In genomic region chr17:32927201-32927723, GRCh38 we compare ENCODE assay signal across 1 cellular context.
TF ChIP-seq lines count a peak whose summit lies in the region.

No MANE protein-coding gene starts in this region.

TF ChIP-seq in HepG2, 621 proteins besides CTCF, POLR2A, EP300 and RAD21 (continued from another document and continues in another):
- no peak for TF ChIP-seq MTERF4 (CRISPR knock-in tag; IDR thresholded peaks at IDR 0.05)
- TF ChIP-seq ZNF629 (CRISPR knock-in tag; conservative IDR thresholded peaks at IDR 0.05): no peak
- TF ChIP-seq MXD4 (CRISPR knock-in tag; IDR thresholded peaks at IDR 0.05): no peak
- TF ChIP-seq PHF20 (CRISPR knock-in tag; IDR thresholded peaks at IDR 0.05): no peak; the same call in 1 of the 2 replicates
- TF ChIP-seq NFATC3 (CRISPR knock-in tag; IDR thresholded peaks at IDR 0.05): no peak
- TF ChIP-seq ASH2L (IDR thresholded peaks at IDR 0.05; ENCODE audit: insufficient read length, low read depth, low read length): no peak
- TF ChIP-seq POLR2AphosphoS2 (IDR thresholded peaks at IDR 0.05; ENCODE audit: low read depth, low read length): no peak
- no peak for TF ChIP-seq HMG20B (CRISPR knock-in tag; conservative IDR thresholded peaks at IDR 0.05)
- TF ChIP-seq SP4 (CRISPR knock-in tag; IDR thresholded peaks at IDR 0.05): peak; percentile 64; the same call in 1 of the 2 replicates
- no peak for TF ChIP-seq ZNF607 (CRISPR knock-in tag; IDR thresholded peaks at IDR 0.05; ENCODE audit: borderline replicate concordance)
- TF ChIP-seq PLRG1 (conservative IDR thresholded peaks at IDR 0.05): no peak
- no peak for TF ChIP-seq ZNF574 (CRISPR knock-in tag; IDR thresholded peaks at IDR 0.05)
- TF ChIP-seq HMGXB4 (CRISPR knock-in tag; IDR thresholded peaks at IDR 0.05; ENCODE audit: borderline replicate concordance in 1 of 2, low read depth in 1 of 2): peak; percentile 44; a peak in 1 of 4 replicates
- TF ChIP-seq REXO4 (CRISPR knock-in tag; IDR thresholded peaks at IDR 0.05; ENCODE audit: borderline replicate concordance): no peak
- no peak for TF ChIP-seq PREB (CRISPR knock-in tag; IDR thresholded peaks at IDR 0.05)
- TF ChIP-seq ZNF367 (CRISPR knock-in tag; IDR thresholded peaks at IDR 0.05; ENCODE audit: borderline replicate concordance): no peak
- no peak for TF ChIP-seq CHD2 (IDR thresholded peaks at IDR 0.05; ENCODE audit: low read depth, low read length)
- no peak for TF ChIP-seq RBM22 (optimal IDR thresholded peaks at IDR 0.05; ENCODE audit: low read length)
- TF ChIP-seq HNRNPK (IDR thresholded peaks at IDR 0.05; ENCODE audit: low read depth, low read length, poor library complexity, severe bottlenecking): no peak
- no peak; the same call in 1 of the 2 replicates for TF ChIP-seq GFI1 (CRISPR knock-in tag; IDR thresholded peaks at IDR 0.05; ENCODE audit: borderline replicate concordance)
- no peak for TF ChIP-seq ZNF18 (CRISPR knock-in tag; IDR thresholded peaks at IDR 0.05; ENCODE audit: insufficient replicate concordance)
- no peak for TF ChIP-seq ZNF562 (CRISPR knock-in tag; IDR thresholded peaks at IDR 0.05; ENCODE audit: borderline replicate concordance)
- TF ChIP-seq GPBP1L1 (CRISPR knock-in tag; IDR thresholded peaks at IDR 0.05): no peak
- TF ChIP-seq MTA3 (CRISPR knock-in tag; IDR thresholded peaks at IDR 0.05): no peak
- TF ChIP-seq YEATS2 (CRISPR knock-in tag; IDR thresholded peaks at IDR 0.05; ENCODE audit: borderline replicate concordance): no peak; the same call in 1 of the 2 replicates
- no peak for TF ChIP-seq ZNF816 (CRISPR knock-in tag; IDR thresholded peaks at IDR 0.05; ENCODE audit: borderline replicate concordance)
- TF ChIP-seq KDM5B (CRISPR knock-in tag; IDR thresholded peaks at IDR 0.05; ENCODE audit: borderline replicate concordance): peak; percentile 69; the same call in 1 of the 2 replicates
- TF ChIP-seq TIGD3 (CRISPR knock-in tag; IDR thresholded peaks at IDR 0.05; ENCODE audit: borderline replicate concordance): no peak
- peak; percentile 70; the same call in 1 of the 2 replicates for TF ChIP-seq ESRRA (CRISPR knock-in tag; IDR thresholded peaks at IDR 0.05; ENCODE audit: low read depth)
- no peak for TF ChIP-seq ZSCAN12 (CRISPR knock-in tag; IDR thresholded peaks at IDR 0.05)
- TF ChIP-seq ZNF737 (CRISPR knock-in tag; IDR thresholded peaks at IDR 0.05; ENCODE audit: borderline replicate concordance): no peak
- TF ChIP-seq IRF1 (CRISPR knock-in tag; IDR thresholded peaks at IDR 0.05; ENCODE audit: low read depth): no peak
- no peak for TF ChIP-seq SETDB1 (CRISPR knock-in tag; IDR thresholded peaks at IDR 0.05; ENCODE audit: borderline replicate concordance)
- no peak for TF ChIP-seq AGO2 (optimal IDR thresholded peaks at IDR 0.05; ENCODE audit: low read depth, low read length)
- TF ChIP-seq SP5 (CRISPR knock-in tag; IDR thresholded peaks at IDR 0.05; ENCODE audit: borderline replicate concordance, low read depth): no peak
- no peak for TF ChIP-seq REL (CRISPR knock-in tag; conservative IDR thresholded peaks at IDR 0.05)
- TF ChIP-seq ZNF646 (CRISPR knock-in tag; IDR thresholded peaks at IDR 0.05): no peak
- no peak for TF ChIP-seq THAP7 (CRISPR knock-in tag; IDR thresholded peaks at IDR 0.05)
- TF ChIP-seq ZNF362 (CRISPR knock-in tag; IDR thresholded peaks at IDR 0.05; ENCODE audit: borderline replicate concordance): no peak
- TF ChIP-seq ZNF326 (CRISPR knock-in tag; IDR thresholded peaks at IDR 0.05; ENCODE audit: borderline replicate concordance): no peak
- no peak for TF ChIP-seq MED8 (CRISPR knock-in tag; IDR thresholded peaks at IDR 0.05; ENCODE audit: insufficient replicate concordance)
